ENCODE assay signal across 8 cellular contexts in the genomic region with DNA sequence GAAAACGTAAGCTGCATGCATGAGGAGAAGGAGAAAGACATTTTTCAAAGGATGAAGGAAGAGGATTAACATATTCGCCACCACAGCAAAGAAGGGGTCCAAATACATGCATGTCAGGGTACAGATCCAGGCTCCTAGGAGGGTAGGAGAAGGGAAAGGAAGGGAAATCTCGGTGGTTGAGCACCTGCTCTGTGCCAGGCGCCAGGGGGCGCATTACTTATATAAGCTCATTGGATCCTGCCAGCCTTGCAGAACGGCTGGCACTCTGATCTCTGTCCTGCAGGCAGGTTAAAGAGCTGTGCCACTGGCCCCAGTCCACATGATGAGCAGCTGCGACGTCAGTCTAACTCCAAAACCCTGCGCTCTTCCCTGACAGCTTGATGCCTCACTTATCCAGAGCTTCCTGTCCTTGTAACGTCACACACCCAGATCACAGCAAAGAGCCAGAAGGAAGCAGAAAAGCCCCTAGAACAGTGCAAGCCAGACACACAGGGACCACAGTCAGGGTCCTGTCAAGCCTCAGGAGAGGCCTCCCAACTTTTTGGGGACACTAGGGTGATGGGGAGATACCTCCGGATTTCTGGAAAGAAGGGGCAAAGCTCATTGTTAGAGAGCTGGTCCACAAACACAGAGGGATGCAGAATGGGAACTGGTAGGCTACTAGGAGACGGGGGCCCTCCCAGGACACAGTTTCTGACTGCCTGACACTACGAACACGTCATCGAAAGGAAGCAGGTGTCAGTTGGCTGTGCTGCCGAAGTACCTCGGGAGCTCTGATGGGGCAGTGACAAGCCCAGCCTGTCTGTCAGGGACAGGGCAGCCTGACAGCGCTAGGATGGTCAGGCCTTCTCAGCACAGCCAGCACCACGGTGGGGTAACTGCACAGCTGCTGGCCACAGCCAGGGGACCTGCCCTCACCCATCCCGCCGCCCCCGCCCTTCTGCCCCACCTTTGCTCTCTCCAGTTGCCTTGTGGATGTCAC.
A peak's percentile ranks its signal among the peaks of the same experiment; 100 is the strongest.
DNase-seq lines count a peak whose midpoint lies in the region; ATAC-seq lines count a peak whose summit lies in the region.

No MANE protein-coding gene starts in this region.

- H3K27me3 Mint-ChIP-seq in activated T-cell treated with anti-CD3 and anti-CD28 coated beads, Interleukin-2, amount 50 U/mL, for 4 hours (ENCODE audit: low read depth) = peaks cover 18% of the 10 kb centered on the region

- H3K9me3 ChIP-seq in BLaER1 = no peaks in the 10 kb centered on the region

- no peak overlapping the region for H3K4me3 Mint-ChIP-seq in activated T-cell treated with anti-CD3 and anti-CD28 coated beads, Interleukin-2, amount 50 U/mL, for 4 hours

- peak; percentile 56 for ATAC-seq in GM18907 (IDR thresholded peaks at IDR 0.05; ENCODE audit: unreplicated experiment)
- ATAC-seq in HG03432 (IDR thresholded peaks at IDR 0.05; ENCODE audit: unreplicated experiment) = peak; percentile 60
- ATAC-seq in activated T-cell treated with anti-CD3 and anti-CD28 coated beads, Interleukin-2, amount 50 U/mL, for 4 hours = peak in 1 of 2 donors; percentile 52

- no peaks in the 10 kb centered on the region for H3K9me3 Mint-ChIP-seq in activated T-cell treated with anti-CD3 and anti-CD28 coated beads, Interleukin-2, amount 50 U/mL, for 4 hours

- no peaks in the 10 kb centered on the region for H3K27me3 ChIP-seq in BLaER1

- no peak overlapping the region for H3K9ac ChIP-seq in BLaER1

- H3K4me2 ChIP-seq in BLaER1 = peak overlapping the region; percentile 79

- H4K20me1 ChIP-seq in BLaER1 = no peaks in the 10 kb centered on the region

- H3K36me3 Mint-ChIP-seq in activated T-cell treated with anti-CD3 and anti-CD28 coated beads, Interleukin-2, amount 50 U/mL, for 4 hours (ENCODE audit: insufficient read depth) = no peaks in the 10 kb centered on the region

- no peak overlapping the region for H3K27ac ChIP-seq in BLaER1

- intact Hi-C loops in posterior cingulate gyrus (cut with DNase I) = loop anchor here (2.0 kb wide), 1 partner anchor 139 kb away; no protein-coding TSS in a partner anchor
- intact Hi-C loops in posterior vena cava (cut with DNase I) = no loop called here

- H3K4me1 ChIP-seq in BLaER1 = peaks cover 60% of the 10 kb centered on the region

- DNase-seq in NCI-H524 (lab: John Stamatoyannopoulos, UW) (peak; percentile 81 to 93), globus pallidus (ENCODE audit: low spot score) (peak; percentile 70), posterior cingulate gyrus (peak; percentile 30 to 95 (median 70)), posterior vena cava (ENCODE audit: low spot score) (no peak)
- peak; percentile 6 for DNase-seq in activated T-cell treated with anti-CD3 and anti-CD28 coated beads, Interleukin-2, amount 50 U/mL, for 4 hours

- no peaks in the 10 kb centered on the region for H3K4me1 Mint-ChIP-seq in activated T-cell treated with anti-CD3 and anti-CD28 coated beads, Interleukin-2, amount 50 U/mL, for 4 hours (ENCODE audit: low read depth)

- no peaks in the 10 kb centered on the region for H3K36me3 ChIP-seq in BLaER1

- no peak overlapping the region for H3K4me3 ChIP-seq in BLaER1
